26 cellular contexts compared by ENCODE assay signal in genomic region chr16:84220851-84221250, GRCh38. TPM values are rescaled to one million over a fixed set of nuclear protein-coding genes. Genes with fewer than 3 reads are reported as not detected.
A peak's percentile ranks its signal among the peaks of the same experiment; 100 is the strongest.
DNase-seq lines count a peak whose midpoint lies in the region; ATAC-seq and TF ChIP-seq lines count a peak whose summit lies in the region.
"Had no signal": no experiment of that assay in that cellular context is flagged by ENCODE, and none has a peak within 500 bp of the region (broad histone marks: within the 10 kb centered on the region; RNA-seq: fewer than 3 reads in every experiment).

No MANE protein-coding gene starts in this region.

- H3K4me3 ChIP-seq in fibroblast of villous mesenchyme (ENCODE audit: low read depth, low read length) (no peak overlapping the region), neuronal stem cell (ENCODE audit: low read length in 2 of 2) (no peak overlapping the region)
- H3K4me3 ChIP-seq: heart left ventricle, MG63, sigmoid colon, upper lobe of left lung had no signal

- no peak overlapping the region for H3K9ac ChIP-seq in neuronal stem cell (ENCODE audit: low read depth, low read length, poor library complexity)

- TF ChIP-seq CTCF in fibroblast of villous mesenchyme (IDR thresholded peaks at IDR 0.05; ENCODE audit: insufficient read depth, low read depth, low read length), result no peak

- no peak overlapping the region for H3K27ac ChIP-seq in neuronal stem cell (replicated peaks; ENCODE audit: low read length)
- H3K27ac ChIP-seq: heart left ventricle, sigmoid colon, upper lobe of left lung had no signal

- no peak overlapping the region for H2AK5ac ChIP-seq in neuronal stem cell (ENCODE audit: low read depth, low read length)

- H2BK120ac ChIP-seq in neuronal stem cell (ENCODE audit: low read depth, low read length), result no peak overlapping the region

- peaks cover 3% of the 10 kb centered on the region for H3K79me1 ChIP-seq in neuronal stem cell (ENCODE audit: low read depth, low read length)

- no peak overlapping the region for H4K91ac ChIP-seq in neuronal stem cell (ENCODE audit: low read depth, low read length, poor library complexity)

- H3K4me2 ChIP-seq in neuronal stem cell (ENCODE audit: insufficient read depth, low read length, poor library complexity, severe bottlenecking), result no peak overlapping the region

- no peaks in the 10 kb centered on the region for H3K9me3 Mint-ChIP-seq in activated CD4-positive, alpha-beta T cell treated with anti-CD3 and anti-CD28 coated beads, Interleukin-2, amount 10 ng/mL, durations not matched to agents 24 days and 14 days
- no peaks in the 10 kb centered on the region for H3K9me3 Mint-ChIP-seq in activated CD4-positive, alpha-beta T cell treated with anti-CD3 and anti-CD28 coated beads for 36 hours (ENCODE audit: low read depth)
- H3K9me3 Mint-ChIP-seq: brain, IgD-negative memory B cell, nephron had no signal

- no peak overlapping the region for H4K8ac ChIP-seq in neuronal stem cell (ENCODE audit: low read depth, low read length)

- H3K27me3 ChIP-seq in neuronal stem cell (ENCODE audit: control insufficient read depth in 3 of 3, insufficient read depth in 3 of 3, low read depth in 1 of 3, low read length in 3 of 3), result peaks cover 0 to 5% (median 0%) of the 10 kb centered on the region in 3 experiments
- H3K27me3 ChIP-seq: MG63, sigmoid colon, upper lobe of left lung had no signal

- no peaks in the 10 kb centered on the region for H3K36me3 ChIP-seq in neuronal stem cell (replicated peaks in 1 of 2; ENCODE audit: control insufficient read depth in 2 of 2, insufficient read depth in 2 of 2, low read length in 2 of 2)
- H3K36me3 ChIP-seq: heart left ventricle, MG63, sigmoid colon, upper lobe of left lung had no signal

- H2BK5ac ChIP-seq in neuronal stem cell (ENCODE audit: low read length), result no peak overlapping the region

- CTCF ChIA-PET in activated CD4-positive, alpha-beta T cell treated with anti-CD3 and anti-CD28 coated beads for 36 hours (lab: Charles Lee), result no interaction called here

- H3K27me3 Mint-ChIP-seq in activated CD4-positive, alpha-beta T cell treated with anti-CD3 and anti-CD28 coated beads, Interleukin-2, amount 10 ng/mL, durations not matched to agents 24 days and 14 days, result peaks cover 3% of the 10 kb centered on the region
- H3K27me3 Mint-ChIP-seq in activated CD4-positive, alpha-beta T cell treated with anti-CD3 and anti-CD28 coated beads for 36 hours, result peaks cover 2% of the 10 kb centered on the region

- H2BK12ac ChIP-seq in neuronal stem cell (ENCODE audit: low read length), result no peak overlapping the region

- DNase-seq in activated CD4-positive, alpha-beta T cell treated with anti-CD3 and anti-CD28 coated beads, Interleukin-2, amount 10 ng/mL, durations not matched to agents 24 days and 14 days, result no peak
- DNase-seq in activated CD4-positive, alpha-beta T cell treated with anti-CD3 and anti-CD28 coated beads for 36 hours, result no peak
- DNase-seq in amniotic stem cell (lab: John Stamatoyannopoulos, UW), result peak; percentile 4
- DNase-seq in fibroblast of villous mesenchyme (ENCODE audit: low read depth), result peak; percentile 0
- no peak for DNase-seq in neuronal stem cell (ENCODE audit: low spot score)
- no peak for DNase-seq in NCI-H748 (lab: John Stamatoyannopoulos, UW; ENCODE audit: unreplicated experiment)
- DNase-seq in NCI-H446 (lab: John Stamatoyannopoulos, UW), result no peak
- DNase-seq in DMS153 (lab: John Stamatoyannopoulos, UW), result no peak
- DNase-seq: C1 segment of cervical spinal cord, cortex of kidney, HCEC 1CT, heart left ventricle, MG63, midbrain, NCI-H146, NCI-H526 treated with DMSO at 0.1 percent for 48 hours, sigmoid colon, upper lobe of left lung had no signal

- ATAC-seq in activated CD4-positive, alpha-beta T cell treated with anti-CD3 and anti-CD28 coated beads for 36 hours, result no peak
- ATAC-seq: heart left ventricle, left lobe of liver, Right ventricle myocardium inferior had no signal

- H3K4ac ChIP-seq in neuronal stem cell (ENCODE audit: low read length), result no peak overlapping the region

- POLR2A ChIA-PET in activated CD4-positive, alpha-beta T cell treated with anti-CD3 and anti-CD28 coated beads for 36 hours (lab: Charles Lee), result no interaction called here

- no peak overlapping the region for H3K18ac ChIP-seq in neuronal stem cell (ENCODE audit: low read length)

- intact Hi-C loops in activated CD4-positive, alpha-beta T cell treated with anti-CD3 and anti-CD28 coated beads, Interleukin-2, amount 10 ng/mL, durations not matched to agents 24 days and 14 days (cut with micrococcal nuclease), result no loop called here
- intact Hi-C loops in activated CD4-positive, alpha-beta T cell treated with anti-CD3 and anti-CD28 coated beads for 36 hours (cut with DNase I, micrococcal nuclease), result no loop called here

- H3K4me3 Mint-ChIP-seq in activated CD4-positive, alpha-beta T cell treated with anti-CD3 and anti-CD28 coated beads, Interleukin-2, amount 10 ng/mL, durations not matched to agents 24 days and 14 days, result no peak overlapping the region
- H3K4me3 Mint-ChIP-seq in activated CD4-positive, alpha-beta T cell treated with anti-CD3 and anti-CD28 coated beads for 36 hours, result no peak overlapping the region
- H3K4me3 Mint-ChIP-seq: activated naive CD8-positive, alpha-beta T cell; brain; nephron had no signal

- peaks cover 3 to 9% of the 10 kb centered on the region in 2 donors for H3K4me1 ChIP-seq in neuronal stem cell (ENCODE audit: control insufficient read depth in 2 of 2, insufficient read depth in 1 of 2, low read depth in 1 of 2, low read length in 2 of 2)
- H3K4me1 ChIP-seq: heart left ventricle, sigmoid colon, upper lobe of left lung had no signal

- H3K23ac ChIP-seq in neuronal stem cell (ENCODE audit: low read depth, low read length, poor library complexity), result no peak overlapping the region

- no peaks in the 10 kb centered on the region for H3K4me1 Mint-ChIP-seq in activated CD4-positive, alpha-beta T cell treated with anti-CD3 and anti-CD28 coated beads, Interleukin-2, amount 10 ng/mL, durations not matched to agents 24 days and 14 days
- H3K4me1 Mint-ChIP-seq in activated CD4-positive, alpha-beta T cell treated with anti-CD3 and anti-CD28 coated beads for 36 hours, result no peaks in the 10 kb centered on the region
- H3K4me1 Mint-ChIP-seq: IgD-negative memory B cell had no signal

- H3K14ac ChIP-seq in neuronal stem cell (ENCODE audit: low read length), result no peak overlapping the region

- no peak overlapping the region for H2BK15ac ChIP-seq in neuronal stem cell (ENCODE audit: low read length)

- no peaks in the 10 kb centered on the region for H3K9me3 ChIP-seq in neuronal stem cell (replicated peaks in 1 of 2; ENCODE audit: control insufficient read depth in 2 of 2, insufficient read depth in 1 of 2, low read depth in 1 of 2, low read length in 2 of 2)
- H3K9me3 ChIP-seq: heart left ventricle, MG63, sigmoid colon, upper lobe of left lung had no signal

- WGBS in neuronal stem cell (ENCODE audit: extremely low coverage in 2 of 2, insufficient read length in 2 of 2, insufficient replicate concordance in 1 of 2), 2 donors, result no CpG with 5 or more reads among the region's 1 CpG

- peak overlapping the region; percentile 2 for H3K27ac Mint-ChIP-seq in activated CD4-positive, alpha-beta T cell treated with anti-CD3 and anti-CD28 coated beads, Interleukin-2, amount 10 ng/mL, durations not matched to agents 24 days and 14 days
- H3K27ac Mint-ChIP-seq in activated CD4-positive, alpha-beta T cell treated with anti-CD3 and anti-CD28 coated beads for 36 hours, result no peak overlapping the region
- H3K27ac Mint-ChIP-seq: activated naive CD8-positive, alpha-beta T cell; brain; IgD-negative memory B cell; nephron had no signal

- H2AFZ ChIP-seq in neuronal stem cell (ENCODE audit: low read length), result no peak overlapping the region

- no peaks in the 10 kb centered on the region for H3K36me3 Mint-ChIP-seq in activated CD4-positive, alpha-beta T cell treated with anti-CD3 and anti-CD28 coated beads, Interleukin-2, amount 10 ng/mL, durations not matched to agents 24 days and 14 days (ENCODE audit: low read depth)
- H3K36me3 Mint-ChIP-seq in activated CD4-positive, alpha-beta T cell treated with anti-CD3 and anti-CD28 coated beads for 36 hours (ENCODE audit: low read depth), result no peaks in the 10 kb centered on the region
- H3K36me3 Mint-ChIP-seq: activated naive CD8-positive, alpha-beta T cell; brain; IgD-negative memory B cell had no signal

RNA-seq across cellular contexts. Expression of gene KCNG4, which starts 19.0 kb away (rescaled TPM):
- total RNA-seq in activated CD4-positive, alpha-beta T cell treated with anti-CD3 and anti-CD28 coated beads, Interleukin-2, amount 10 ng/mL, durations not matched to agents 24 days and 14 days, result not detected in 2 replicates
- total RNA-seq in activated CD4-positive, alpha-beta T cell treated with anti-CD3 and anti-CD28 coated beads for 36 hours, result not detected
- total RNA-seq in fibroblast of villous mesenchyme, result not detected in 2 replicates
- not detected for polyA plus RNA-seq in neuronal stem cell (2013, experiment 1 of 2)
- polyA plus RNA-seq in neuronal stem cell (2013, experiment 2 of 2), result not detected
- total RNA-seq: G401, heart left ventricle, left lobe of liver, posterior vena cava, Right ventricle myocardium inferior, sigmoid colon, upper lobe of left lung had no signal
- polyA plus RNA-seq: heart left ventricle, IgD-negative memory B cell, sigmoid colon had no signal

RNA-seq across cellular contexts. Expression of gene ADAD2, which starts 29.9 kb away (rescaled TPM):
- not detected in 2 replicates for total RNA-seq in activated CD4-positive, alpha-beta T cell treated with anti-CD3 and anti-CD28 coated beads, Interleukin-2, amount 10 ng/mL, durations not matched to agents 24 days and 14 days
- total RNA-seq in activated CD4-positive, alpha-beta T cell treated with anti-CD3 and anti-CD28 coated beads for 36 hours, result under 1 TPM; 0.16 to 0.18 TPM
- not detected in 2 replicates for total RNA-seq in fibroblast of villous mesenchyme
- not detected for polyA plus RNA-seq in neuronal stem cell (2013, experiment 1 of 2)
- polyA plus RNA-seq in neuronal stem cell (2013, experiment 2 of 2), result not detected
- total RNA-seq: G401, left lobe of liver, posterior vena cava, Right ventricle myocardium inferior had no signal
- polyA plus RNA-seq: IgD-negative memory B cell had no signal

RNA-seq across cellular contexts. Expression of gene TAF1C, which starts 34.0 kb away (rescaled TPM):
- 60.3 and 61.1 TPM in 2 replicates for total RNA-seq in activated CD4-positive, alpha-beta T cell treated with anti-CD3 and anti-CD28 coated beads, Interleukin-2, amount 10 ng/mL, durations not matched to agents 24 days and 14 days
- 10 to 100 TPM; 44.4 to 45.7 TPM for total RNA-seq in activated CD4-positive, alpha-beta T cell treated with anti-CD3 and anti-CD28 coated beads for 36 hours
- 19.4 and 20.9 TPM in 2 replicates for total RNA-seq in fibroblast of villous mesenchyme
- polyA plus RNA-seq in neuronal stem cell (2013, experiment 1 of 2), result 44.6 TPM
- polyA plus RNA-seq in neuronal stem cell (2013, experiment 2 of 2), result 41.1 TPM

Comparison
In these comparisons a context has a peak if more than half of its experiments do, and no peak if none do; other contexts are left out.
1. DNase-seq: peak in amniotic stem cell (single experiment) and fibroblast of villous mesenchyme (single experiment); none in activated CD4-positive, alpha-beta T cell treated with anti-CD3 and anti-CD28 coated beads, Interleukin-2, amount 10 ng/mL, durations not matched to agents 24 days and 14 days (single experiment), activated CD4-positive, alpha-beta T cell treated with anti-CD3 and anti-CD28 coated beads for 36 hours (single experiment), neuronal stem cell (single experiment), NCI-H748 (single experiment), NCI-H446 (0 of 2) and DMS153 (single experiment).